Comparison of ENCODE assay signal across 8 cellular contexts in the genomic region with DNA sequence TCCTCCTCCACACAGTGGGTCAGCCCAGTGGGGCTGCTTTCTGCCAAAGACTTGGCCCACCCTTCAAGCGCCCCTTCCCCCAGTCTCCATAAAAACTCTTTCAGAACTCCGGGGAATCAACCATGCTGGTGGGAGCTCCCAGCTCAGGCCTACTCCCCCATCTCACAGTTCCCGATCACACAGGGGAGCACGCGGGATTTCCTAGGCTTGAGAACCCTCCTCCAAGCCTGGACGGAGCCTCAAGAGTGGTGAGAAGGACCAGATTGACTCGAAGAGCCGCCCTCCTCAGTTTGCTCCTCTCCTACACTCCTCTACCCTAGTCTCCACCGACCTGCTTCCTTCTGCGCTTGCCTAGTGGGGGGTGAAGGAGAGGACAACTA.
DNase-seq lines count a peak whose midpoint lies in the region; ATAC-seq and TF ChIP-seq lines count a peak whose summit lies in the region.

No MANE protein-coding gene starts in this region.

- no peak for DNase-seq in activated naive CD4-positive, alpha-beta T cell treated with anti-CD3 and anti-CD28 coated beads, Interleukin-2, amount 10 ng/mL, durations not matched to agents 7 days and 5 days
- DNase-seq in activated naive CD4-positive, alpha-beta T cell treated with Interleukin-2 at 50 U/mL for 16 hours, result no peak
- DNase-seq in lower leg skin (ENCODE audit: low spot score in 2 of 2), result no peak
- DNase-seq in upper lobe of right lung, result no peak
- DNase-seq in mucosa of descending colon, result no peak
- DNase-seq in NCI-H1048 (lab: John Stamatoyannopoulos, UW), result no peak
- DNase-seq in NCI-H2107 treated with DMSO at 0.1 percent for 48 hours (lab: John Stamatoyannopoulos, UW; ENCODE audit: unreplicated experiment), result no peak

- no peaks in the 10 kb centered on the region for H3K36me3 Mint-ChIP-seq in activated naive CD4-positive, alpha-beta T cell treated with anti-CD3 and anti-CD28 coated beads, Interleukin-2, amount 10 ng/mL, durations not matched to agents 7 days and 5 days
- H3K36me3 Mint-ChIP-seq in brain, result peaks cover 11% of the 10 kb centered on the region

- ATAC-seq in upper lobe of right lung (peak; percentile 2), mucosa of descending colon (no peak)

- H3K4me1 Mint-ChIP-seq in activated naive CD4-positive, alpha-beta T cell treated with anti-CD3 and anti-CD28 coated beads, Interleukin-2, amount 10 ng/mL, durations not matched to agents 7 days and 5 days, result peaks cover 15% of the 10 kb centered on the region
- peaks cover 31% of the 10 kb centered on the region for H3K4me1 Mint-ChIP-seq in brain

- H3K4me1 ChIP-seq in upper lobe of right lung (no peaks in the 10 kb centered on the region), mucosa of descending colon (ENCODE audit: low read depth) (peaks cover 3% of the 10 kb centered on the region)

- H3K9me3 Mint-ChIP-seq in activated naive CD4-positive, alpha-beta T cell treated with anti-CD3 and anti-CD28 coated beads, Interleukin-2, amount 10 ng/mL, durations not matched to agents 7 days and 5 days, result no peaks in the 10 kb centered on the region
- peaks cover 0 to 5% (median 0%) of the 10 kb centered on the region in 5 experiments for H3K9me3 Mint-ChIP-seq in brain

- no peaks in the 10 kb centered on the region for H3K36me3 ChIP-seq in upper lobe of right lung
- no peaks in the 10 kb centered on the region for H3K36me3 ChIP-seq in mucosa of descending colon (ENCODE audit: low read depth)

- H3K27ac ChIP-seq in upper lobe of right lung, result peak overlapping the region; percentile 85

- CTCF ChIA-PET in activated naive CD4-positive, alpha-beta T cell treated with anti-CD3 and anti-CD28 coated beads, Interleukin-2, amount 10 ng/mL, durations not matched to agents 7 days and 5 days (lab: Charles Lee), result no interaction called here

- no peak for TF ChIP-seq CTCF in brain (conservative IDR thresholded peaks at IDR 0.05)
- TF ChIP-seq CTCF in lower leg skin (IDR thresholded peaks at IDR 0.05), result no peak
- no peak for TF ChIP-seq CTCF in upper lobe of right lung (IDR thresholded peaks at IDR 0.05)
- no peak for TF ChIP-seq CTCF in mucosa of descending colon (IDR thresholded peaks at IDR 0.05)

- no peak overlapping the region for H3K27ac Mint-ChIP-seq in activated naive CD4-positive, alpha-beta T cell treated with anti-CD3 and anti-CD28 coated beads, Interleukin-2, amount 10 ng/mL, durations not matched to agents 7 days and 5 days
- H3K27ac Mint-ChIP-seq in brain, result peak overlapping the region; percentile 53 to 98 (median 81)

- intact Hi-C loops in lower leg skin (cut with DNase I; ENCODE audit: low total_unique reads) (no loop called here), upper lobe of right lung (cut with DNase I) (loop anchor here (10.0 kb wide), 1 partner anchor 152 kb away; no protein-coding TSS in a partner anchor), mucosa of descending colon (cut with DNase I, micrococcal nuclease) (no loop called here)

- H3K9me3 ChIP-seq in upper lobe of right lung (no peaks in the 10 kb centered on the region), mucosa of descending colon (no peaks in the 10 kb centered on the region)

- H3K27me3 ChIP-seq in upper lobe of right lung, result no peaks in the 10 kb centered on the region

- TF ChIP-seq POLR2A in lower leg skin (IDR thresholded peaks at IDR 0.05), result no peak

- 59% methylated on average over 10 of the region's 10 CpGs for WGBS in lower leg skin, 2 donors

- H3K4me3 ChIP-seq in lower leg skin (ENCODE audit: low read depth, poor library complexity, severe bottlenecking) (peak overlapping the region; percentile 12), upper lobe of right lung (peak overlapping the region; percentile 56), mucosa of descending colon (no peak overlapping the region)

- H3K4me3 Mint-ChIP-seq in activated naive CD4-positive, alpha-beta T cell treated with anti-CD3 and anti-CD28 coated beads, Interleukin-2, amount 10 ng/mL, durations not matched to agents 7 days and 5 days, result peak overlapping the region; percentile 69
- H3K4me3 Mint-ChIP-seq in brain, result peak overlapping the region; percentile 67 to 88 (median 83)

- peaks cover 16% of the 10 kb centered on the region for H3K27me3 Mint-ChIP-seq in activated naive CD4-positive, alpha-beta T cell treated with anti-CD3 and anti-CD28 coated beads, Interleukin-2, amount 10 ng/mL, durations not matched to agents 7 days and 5 days
- peaks cover 5% of the 10 kb centered on the region for H3K27me3 Mint-ChIP-seq in brain
